29 cellular contexts compared by ENCODE assay signal in the genomic region with DNA sequence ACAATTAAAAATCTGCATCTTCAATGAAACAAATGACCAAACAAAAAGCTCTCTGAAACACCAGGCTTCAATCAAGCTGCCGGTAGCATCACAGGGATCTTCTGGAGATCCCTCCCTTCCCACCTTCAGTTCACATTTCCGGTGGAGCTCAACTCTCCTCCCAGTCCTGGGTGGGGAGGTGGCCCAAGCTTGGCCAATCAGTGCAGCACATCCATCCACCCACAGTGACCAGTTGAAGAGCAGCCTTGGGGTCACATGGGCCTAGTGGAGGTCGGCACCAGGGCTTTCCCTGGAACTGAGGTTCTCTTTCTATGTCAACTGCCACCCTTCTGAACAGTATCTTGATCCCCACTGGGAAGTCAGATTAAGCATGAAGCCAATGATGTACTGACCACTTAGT.
"Had no signal": no experiment of that assay in that cellular context is flagged by ENCODE, and none has a peak within 500 bp of the region (broad histone marks: within the 10 kb centered on the region; RNA-seq: fewer than 3 reads in every experiment).

No MANE protein-coding gene starts in this region.

- ATAC-seq: left colon; left lung; lower lobe of right lung; natural killer cell; pancreas; right cardiac atrium; sciatic nerve; stimulated activated naive B cell treated with anti-CD40 and anti-IgM and Interleukin-4, amounts not matched to agents 10 μg/mL and 1 μg/mL and 100 μg/mL, for 72 hours; stimulated activated naive CD8-positive, alpha-beta T cell treated with anti-CD3 and anti-CD28 coated beads, Interleukin-15, Interleukin-2, amounts not matched to agents 100 U/mL and 50 U/mL, for 24 hours; upper lobe of right lung had no signal

- H3K27ac Mint-ChIP-seq: mesothelial cell of epicardium; naive B cell; natural killer cell; stimulated activated naive B cell treated with anti-CD40 and anti-IgM and Interleukin-4, amounts not matched to agents 10 μg/mL and 1 μg/mL and 100 μg/mL, for 72 hours had no signal

- H3K36me3 Mint-ChIP-seq: mesothelial cell of epicardium; naive B cell; natural killer cell; stimulated activated naive B cell treated with anti-CD40 and anti-IgM and Interleukin-4, amounts not matched to agents 10 μg/mL and 1 μg/mL and 100 μg/mL, for 72 hours had no signal

- H3K4me3 Mint-ChIP-seq: mesothelial cell of epicardium; natural killer cell; stimulated activated naive B cell treated with anti-CD40 and anti-IgM and Interleukin-4, amounts not matched to agents 10 μg/mL and 1 μg/mL and 100 μg/mL, for 72 hours had no signal

- H3K9me3 Mint-ChIP-seq: mesothelial cell of epicardium; natural killer cell; stimulated activated naive B cell treated with anti-CD40 and anti-IgM and Interleukin-4, amounts not matched to agents 10 μg/mL and 1 μg/mL and 100 μg/mL, for 72 hours had no signal

- H3K4me1 Mint-ChIP-seq: naive B cell; natural killer cell; stimulated activated naive B cell treated with anti-CD40 and anti-IgM and Interleukin-4, amounts not matched to agents 10 μg/mL and 1 μg/mL and 100 μg/mL, for 72 hours had no signal

- DNase-seq: hippocampal formation; kidney; left colon; left lung; lower lobe of right lung; mammary epithelial cell; mesenchymal stem cell; naive B cell; natural killer cell; pancreas; retina; right cardiac atrium; stimulated activated CD4-positive, alpha-beta T cell treated with anti-CD3 and anti-CD28 coated beads, Interleukin-12 subunit alpha, Interleukin-12 subunit beta, amount 100 ng/mL, for 4 hours; stimulated activated CD4-positive, alpha-beta T cell treated with anti-CD3 and anti-CD28 coated beads, Interleukin-15, amount 100 ng/mL, for 24 hours; stimulated activated CD4-positive, alpha-beta T cell treated with anti-CD3 and anti-CD28 coated beads, Interleukin-2, amount 100 ng/mL, for 24 hours; stimulated activated CD4-positive, alpha-beta T cell treated with anti-CD3 and anti-CD28 coated beads, Interleukin-4, amount 100 ng/mL, for 1 hour; stimulated activated naive B cell treated with anti-CD40 and anti-IgM and Interleukin-4, amounts not matched to agents 10 μg/mL and 1 μg/mL and 100 μg/mL, for 72 hours; stimulated activated naive CD8-positive, alpha-beta T cell treated with anti-CD3 and anti-CD28 coated beads, Interleukin-15, Interleukin-2, amounts not matched to agents 100 U/mL and 50 U/mL, for 24 hours; tibial artery; trophoblast cell; upper lobe of right lung had no signal

- FAIRE-seq: islet of Langerhans, kidney, pancreas, urothelium cell line had no signal

- H3K4me3 ChIP-seq: left lung, lower lobe of right lung, pancreas, prostate gland, skin epidermis, suprapubic skin, thoracic aorta, tibial artery, upper lobe of right lung had no signal

- H3K36me3 ChIP-seq: left lung, lower lobe of right lung, pancreas, prostate gland, suprapubic skin, thoracic aorta, tibial artery, upper lobe of right lung had no signal

- H3K27me3 ChIP-seq: suprapubic skin, tibial artery, upper lobe of right lung had no signal

- H3K9me3 ChIP-seq: left lung, lower lobe of right lung, pancreas, prostate gland, suprapubic skin, thoracic aorta, tibial artery, upper lobe of right lung had no signal

- H3K27ac ChIP-seq: left lung, lower lobe of right lung, pancreas, prostate gland, skin epidermis, suprapubic skin, thoracic aorta, tibial artery, upper lobe of right lung had no signal

- H3K4me1 ChIP-seq: left lung, lower lobe of right lung, pancreas, tibial artery, upper lobe of right lung had no signal
